ENCODE assay signal across 5 cellular contexts in genomic region chr14:56108057-56108456, GRCh38.
"Had no signal": no experiment of that assay in that cellular context is flagged by ENCODE, and none has a peak within 500 bp of the region (broad histone marks: within the 10 kb centered on the region; RNA-seq: fewer than 3 reads in every experiment).

No MANE protein-coding gene starts in this region.

- ATAC-seq: GM23338 had no signal

- H2AFZ ChIP-seq: GM23338 had no signal

- DNase-seq: H9, HCEC 1CT, KBM-7 had no signal

- H3K4me2 ChIP-seq: GM23338 had no signal

- H3K4me3 ChIP-seq: GM23338 had no signal

- H3K27ac ChIP-seq: HL-60 had no signal
